9 cellular contexts compared by ENCODE assay signal in the genomic region with DNA sequence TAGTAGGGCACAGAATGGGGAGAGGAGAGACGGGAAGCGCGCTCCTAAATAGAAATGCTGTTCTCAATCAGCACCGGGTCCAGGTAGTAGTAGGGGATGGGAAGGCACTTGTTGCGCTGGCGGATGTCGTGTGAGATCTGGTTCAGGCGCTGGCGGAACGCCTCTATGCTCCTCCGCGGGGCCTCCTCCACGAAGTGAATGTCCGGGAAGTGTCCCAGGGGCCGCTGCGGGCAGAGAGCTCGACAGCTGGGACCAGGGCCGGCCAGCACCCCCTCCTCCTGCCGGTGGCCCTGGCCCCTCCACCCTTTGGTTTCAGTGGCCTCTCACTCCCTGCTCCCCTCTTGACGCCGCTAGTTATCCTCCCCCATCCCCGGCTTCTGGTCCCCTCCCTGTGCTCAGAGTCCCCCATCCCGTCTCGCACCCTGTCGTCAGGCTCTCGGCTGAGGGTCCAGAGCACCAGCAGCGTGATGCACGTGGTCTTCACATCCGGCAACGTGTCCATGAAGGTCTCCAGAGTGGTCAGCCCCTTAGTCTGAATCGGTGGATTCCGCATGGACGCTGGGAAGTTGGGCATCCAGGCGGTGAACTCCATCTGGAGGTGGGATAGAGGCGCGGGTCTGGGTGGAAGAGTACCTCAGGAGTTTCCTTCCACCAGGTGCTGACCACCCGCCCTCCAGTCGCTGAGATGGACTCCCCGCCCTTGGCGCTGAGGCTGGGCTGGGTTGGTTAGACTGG. TPM values are rescaled to one million over a fixed set of nuclear protein-coding genes. Genes with fewer than 3 reads are reported as not detected.
DNase-seq lines count a peak whose midpoint lies in the region; ATAC-seq, FAIRE-seq and TF ChIP-seq lines count a peak whose summit lies in the region.
"Had no signal": no experiment of that assay in that cellular context is flagged by ENCODE, and none has a peak within 500 bp of the region (broad histone marks: within the 10 kb centered on the region; RNA-seq: fewer than 3 reads in every experiment).

No MANE protein-coding gene starts in this region.

- H3K9me2 ChIP-seq in MM.1S (replicated peaks; ENCODE audit: insufficient read depth, low read length): no peaks in the 10 kb centered on the region

- no peak overlapping the region for H3K4me2 ChIP-seq in MM.1S (ENCODE audit: low read depth, low read length)

- H4K20me1 ChIP-seq in MM.1S (ENCODE audit: insufficient read depth, low read length): no peaks in the 10 kb centered on the region

- H3K27ac Mint-ChIP-seq in activated CD4-positive, alpha-beta T cell treated with anti-CD3 and anti-CD28 coated beads, Interleukin-2, amount 10 ng/mL, durations not matched to agents 24 days and 14 days: peak overlapping the region; percentile 51
- no peak overlapping the region for H3K27ac Mint-ChIP-seq in endodermal cell

- no peaks in the 10 kb centered on the region for H3K79me2 ChIP-seq in MM.1S (ENCODE audit: low read length)

- intact Hi-C loops in activated CD4-positive, alpha-beta T cell treated with anti-CD3 and anti-CD28 coated beads, Interleukin-2, amount 10 ng/mL, durations not matched to agents 24 days and 14 days (cut with micrococcal nuclease): loop anchor here (1.0 to 2.0 kb wide), 2 partner anchors 16 to 46 kb away; a partner anchor contains a TSS
- intact Hi-C loops in pancreas (cut with DNase I) (no loop called here), lower leg skin (cut with DNase I; ENCODE audit: low total_unique reads) (no loop called here)

- no peak overlapping the region for H2AFZ ChIP-seq in MM.1S (ENCODE audit: low read length)

- H3K36me3 Mint-ChIP-seq in activated CD4-positive, alpha-beta T cell treated with anti-CD3 and anti-CD28 coated beads, Interleukin-2, amount 10 ng/mL, durations not matched to agents 24 days and 14 days (ENCODE audit: low read depth): no peaks in the 10 kb centered on the region
- no peaks in the 10 kb centered on the region for H3K36me3 Mint-ChIP-seq in endodermal cell (ENCODE audit: low read depth)

- no peaks in the 10 kb centered on the region for H3K36me3 ChIP-seq in endodermal cell (ENCODE audit: control insufficient read depth, insufficient read depth, low read length)
- H3K36me3 ChIP-seq in pancreas: no peaks in the 10 kb centered on the region
- H3K36me3 ChIP-seq in MM.1S (replicated peaks; ENCODE audit: insufficient read depth, low read length): no peaks in the 10 kb centered on the region

- FAIRE-seq in pancreas (lab: Jason Lieb, UNC): no peak

- H3F3A ChIP-seq in MM.1S (ENCODE audit: insufficient read depth, low read length): no peaks in the 10 kb centered on the region

- TF ChIP-seq CTCF in endodermal cell (conservative IDR thresholded peaks at IDR 0.05) (no peak), pancreas (IDR thresholded peaks at IDR 0.05) (no peak), lower leg skin (IDR thresholded peaks at IDR 0.05) (no peak), MM.1S (IDR thresholded peaks at IDR 0.05; ENCODE audit: low read length) (no peak)

- peaks cover 58% of the 10 kb centered on the region for H3K27me3 Mint-ChIP-seq in activated CD4-positive, alpha-beta T cell treated with anti-CD3 and anti-CD28 coated beads, Interleukin-2, amount 10 ng/mL, durations not matched to agents 24 days and 14 days
- H3K27me3 Mint-ChIP-seq in endodermal cell (ENCODE audit: insufficient read depth): peaks cover 76% of the 10 kb centered on the region

- H3K27ac ChIP-seq in endodermal cell (ENCODE audit: low read depth, low read length): no peak overlapping the region
- H3K27ac ChIP-seq in pancreas: no peak overlapping the region
- no peak overlapping the region for H3K27ac ChIP-seq in MM.1S (ENCODE audit: low read length)

- DNase-seq in GM03348 (ENCODE audit: low spot score) (peak; percentile 30), endodermal cell (peak; percentile 76), pancreas (peak in 1 of 6 donors; percentile 58), lower leg skin (ENCODE audit: low spot score in 2 of 2) (no peak), MM.1S (no peak), germinal center (ENCODE audit: low spot score) (no peak), left lobe of liver (ENCODE audit: low spot score) (no peak)
- DNase-seq in activated CD4-positive, alpha-beta T cell treated with anti-CD3 and anti-CD28 coated beads, Interleukin-2, amount 10 ng/mL, durations not matched to agents 24 days and 14 days: peak; percentile 79

- H3K9me3 ChIP-seq in endodermal cell (ENCODE audit: control insufficient read depth, low read length): no peaks in the 10 kb centered on the region
- H3K9me3 ChIP-seq in pancreas: no peaks in the 10 kb centered on the region
- H3K9me3 ChIP-seq in MM.1S (replicated peaks; ENCODE audit: insufficient read depth, low read length): no peaks in the 10 kb centered on the region

- H3K9ac ChIP-seq in endodermal cell (ENCODE audit: extremely low read depth, low read length, poor library complexity, severe bottlenecking) (no peak overlapping the region), MM.1S (ENCODE audit: low read length) (no peak overlapping the region)

- H3K4me1 ChIP-seq in endodermal cell (ENCODE audit: control insufficient read depth, insufficient read depth, low read length) (peaks cover 11% of the 10 kb centered on the region), pancreas (no peaks in the 10 kb centered on the region), MM.1S (ENCODE audit: low read length) (no peaks in the 10 kb centered on the region)

- H3K4me3 ChIP-seq in endodermal cell (ENCODE audit: low read length) (no peak overlapping the region), pancreas (peak overlapping the region in 1 of 4 donors; percentile 7), lower leg skin (ENCODE audit: low read depth, poor library complexity, severe bottlenecking) (no peak overlapping the region), MM.1S (ENCODE audit: low read length) (no peak overlapping the region)

- H3K4me1 Mint-ChIP-seq in activated CD4-positive, alpha-beta T cell treated with anti-CD3 and anti-CD28 coated beads, Interleukin-2, amount 10 ng/mL, durations not matched to agents 24 days and 14 days: peaks cover 18% of the 10 kb centered on the region
- peaks cover 44% of the 10 kb centered on the region for H3K4me1 Mint-ChIP-seq in endodermal cell

- no peak for TF ChIP-seq POLR2A in lower leg skin (IDR thresholded peaks at IDR 0.05)

- H3K4me3 Mint-ChIP-seq in activated CD4-positive, alpha-beta T cell treated with anti-CD3 and anti-CD28 coated beads, Interleukin-2, amount 10 ng/mL, durations not matched to agents 24 days and 14 days: peak overlapping the region; percentile 73
- H3K4me3 Mint-ChIP-seq in endodermal cell: peak overlapping the region; percentile 48

- ATAC-seq in pancreas (peak in 3 of 4 donors; percentile 12 to 39 (median 29)), left lobe of liver (no peak)

- H3K9me3 Mint-ChIP-seq in activated CD4-positive, alpha-beta T cell treated with anti-CD3 and anti-CD28 coated beads, Interleukin-2, amount 10 ng/mL, durations not matched to agents 24 days and 14 days: no peaks in the 10 kb centered on the region
- no peaks in the 10 kb centered on the region for H3K9me3 Mint-ChIP-seq in endodermal cell

- H3K27me3 ChIP-seq in endodermal cell (ENCODE audit: control insufficient read depth, insufficient read depth, low read length, poor library complexity, severe bottlenecking) (peaks cover 77% of the 10 kb centered on the region), pancreas (peaks cover 0 to 24% (median 10%) of the 10 kb centered on the region in 4 donors), MM.1S (replicated peaks; ENCODE audit: insufficient read depth, low read length) (peaks cover 95% of the 10 kb centered on the region)

- 11 to 15% methylated on average over 13 to 40 of the region's 40 CpGs for WGBS in endodermal cell (ENCODE audit: insufficient coverage in 1 of 2, insufficient read length in 1 of 2), 2 experiments
- WGBS in pancreas, 2 donors: 6 to 7% methylated on average over 40 of the region's 40 CpGs
- WGBS in lower leg skin, 2 donors: 2 to 6% methylated on average over 33 to 40 of the region's 40 CpGs

RNA-seq across cellular contexts. Expression of a gene that starts 14.6 kb away (rescaled TPM):
- 0.77 and 0.88 TPM in 2 replicates for total RNA-seq in activated CD4-positive, alpha-beta T cell treated with anti-CD3 and anti-CD28 coated beads, Interleukin-2, amount 10 ng/mL, durations not matched to agents 24 days and 14 days
- total RNA-seq in endodermal cell (1 to 10 TPM in 1 of 2 donors, under 1 TPM in 1; 0.95 to 1.2 TPM), pancreas (under 1 TPM in 1 of 6 donors, not detected in 5; 0.31 TPM), lower leg skin (100 to 1,000 TPM; 131 to 246 (median 157) TPM), left lobe of liver (not detected)
- polyA plus RNA-seq in endodermal cell (2013, experiment 1 of 2): 0.68 TPM
- polyA plus RNA-seq in endodermal cell (2013, experiment 2 of 2): 0.46 TPM
- polyA plus RNA-seq in pancreas: under 1 TPM in 1 of 2 donors, not detected in 1; 0.16 TPM
- total RNA-seq: glomerular endothelial cell had no signal

RNA-seq across cellular contexts. Expression of a gene that starts 34.0 kb away (rescaled TPM):
- not detected in 2 replicates for total RNA-seq in activated CD4-positive, alpha-beta T cell treated with anti-CD3 and anti-CD28 coated beads, Interleukin-2, amount 10 ng/mL, durations not matched to agents 24 days and 14 days
- total RNA-seq in endodermal cell: not detected
- polyA plus RNA-seq in endodermal cell (2013, experiment 1 of 2): not detected
- polyA plus RNA-seq in endodermal cell (2013, experiment 2 of 2): not detected
- total RNA-seq in pancreas: 1 to 10 TPM in 1 of 6 donors, under 1 TPM in 4, not detected in 1; 0.09 to 4.7 (median 0.37) TPM
- polyA plus RNA-seq in pancreas: under 1 TPM; 0.05 to 0.19 TPM
- total RNA-seq in lower leg skin: 100 to 1,000 TPM in 1 of 4 donors, 10 to 100 TPM in 3; 13.9 to 116 (median 59.9) TPM
- total RNA-seq in left lobe of liver: 0.35 TPM
- total RNA-seq: glomerular endothelial cell had no signal

RNA-seq across cellular contexts. Expression of a gene that starts 45.4 kb away (rescaled TPM):
- not detected in 2 replicates for total RNA-seq in activated CD4-positive, alpha-beta T cell treated with anti-CD3 and anti-CD28 coated beads, Interleukin-2, amount 10 ng/mL, durations not matched to agents 24 days and 14 days
- total RNA-seq in endodermal cell (under 1 TPM; 0.13 to 0.49 TPM), pancreas (not detected), lower leg skin (100 to 1,000 TPM in 1 of 4 donors, 10 to 100 TPM in 3; 73.8 to 143 (median 88.2) TPM), left lobe of liver (not detected)
- not detected for polyA plus RNA-seq in endodermal cell (2013, experiment 1 of 2)
- not detected for polyA plus RNA-seq in endodermal cell (2013, experiment 2 of 2)
- polyA plus RNA-seq in pancreas: under 1 TPM in 1 of 2 donors, not detected in 1; 0.35 TPM
- total RNA-seq: glomerular endothelial cell had no signal

RNA-seq across cellular contexts. Expression of a gene that starts 51.0 kb away (rescaled TPM):
- total RNA-seq in activated CD4-positive, alpha-beta T cell treated with anti-CD3 and anti-CD28 coated beads, Interleukin-2, amount 10 ng/mL, durations not matched to agents 24 days and 14 days: 1.5 and 2.1 TPM in 2 replicates
- total RNA-seq in endodermal cell (1 to 10 TPM in 1 of 2 donors, under 1 TPM in 1; 0.40 to 2.2 TPM), pancreas (not detected), lower leg skin (not detected), left lobe of liver (not detected)
- polyA plus RNA-seq in endodermal cell (2013, experiment 1 of 2): 0.89 TPM
- polyA plus RNA-seq in endodermal cell (2013, experiment 2 of 2): 0.87 TPM
- polyA plus RNA-seq in pancreas: under 1 TPM; 0.08 to 0.16 TPM
- total RNA-seq: glomerular endothelial cell had no signal

Comparison
In these comparisons a context has a peak if more than half of its experiments do, and no peak if none do; other contexts are left out.
1. DNase-seq: peak in GM03348 (single experiment), activated CD4-positive, alpha-beta T cell treated with anti-CD3 and anti-CD28 coated beads, Interleukin-2, amount 10 ng/mL, durations not matched to agents 24 days and 14 days (single experiment) and endodermal cell (single experiment); none in lower leg skin (0 of 2), MM.1S (single experiment), germinal center (single experiment) and left lobe of liver (single experiment).
2. RNA of a gene that starts 14.6 kb away (total RNA-seq): 131 to 246 TPM in lower leg skin; 0.95 to 1.2 TPM in endodermal cell, 0.77 to 0.88 TPM in activated CD4-positive, alpha-beta T cell treated with anti-CD3 and anti-CD28 coated beads, Interleukin-2, amount 10 ng/mL, durations not matched to agents 24 days and 14 days, 0.31 TPM in pancreas and not detected in left lobe of liver (single experiment); every median in the first group is over 10 times any median in the second.
3. RNA of a gene that starts 45.4 kb away (total RNA-seq): 73.8 to 143 TPM in lower leg skin; 0.13 to 0.49 TPM in endodermal cell, not detected in pancreas, not detected in left lobe of liver (single experiment) and not detected in activated CD4-positive, alpha-beta T cell treated with anti-CD3 and anti-CD28 coated beads, Interleukin-2, amount 10 ng/mL, durations not matched to agents 24 days and 14 days; every median in the first group is over 10 times any median in the second.